In the genomic region with DNA sequence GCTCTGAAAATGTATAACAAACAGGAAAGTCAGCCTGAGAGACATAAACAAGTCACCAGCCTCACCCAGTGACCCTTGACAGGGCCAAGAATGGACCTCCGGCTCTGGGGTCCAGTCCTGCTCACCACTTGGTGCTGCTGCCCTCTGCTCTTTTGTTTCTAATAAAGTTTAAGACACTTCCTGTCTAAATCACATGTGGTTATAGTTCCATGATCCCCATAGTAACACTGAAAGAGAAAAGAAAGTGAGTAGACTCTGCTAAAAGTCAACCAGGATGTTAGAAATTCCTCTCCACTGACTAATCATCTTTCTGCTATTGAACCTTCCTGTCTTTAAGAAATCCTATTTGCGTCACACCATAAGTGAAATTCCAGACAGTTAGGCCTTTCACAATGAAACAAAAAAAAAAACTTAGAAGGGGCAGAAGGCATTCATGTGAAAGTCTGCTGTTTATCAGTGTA, we compare ENCODE assay signal across 1 cellular context.
A peak's percentile ranks its signal among the peaks of the same experiment; 100 is the strongest.
TF ChIP-seq lines count a peak whose summit lies in the region.

No MANE protein-coding gene starts in this region.

TF ChIP-seq in SK-N-SH, 30 proteins besides CTCF, POLR2A, EP300 and RAD21 (continued from another document):
- TF ChIP-seq NFIC (IDR thresholded peaks at IDR 0.05; ENCODE audit: borderline replicate concordance), result no peak; the same call in none of the 2 replicates
- TF ChIP-seq, protein P1, sequence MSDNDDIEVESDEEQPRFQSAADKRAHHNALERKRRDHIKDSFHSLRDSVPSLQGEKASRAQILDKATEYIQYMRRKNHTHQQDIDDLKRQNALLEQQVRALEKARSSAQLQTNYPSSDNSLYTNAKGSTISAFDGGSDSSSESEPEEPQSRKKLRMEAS (IDR thresholded peaks at IDR 0.05; ENCODE audit: low read depth), result peak; percentile 86
- TF ChIP-seq TCF12 (IDR thresholded peaks at IDR 0.05), result peak; percentile 97
- TF ChIP-seq, protein P2, sequence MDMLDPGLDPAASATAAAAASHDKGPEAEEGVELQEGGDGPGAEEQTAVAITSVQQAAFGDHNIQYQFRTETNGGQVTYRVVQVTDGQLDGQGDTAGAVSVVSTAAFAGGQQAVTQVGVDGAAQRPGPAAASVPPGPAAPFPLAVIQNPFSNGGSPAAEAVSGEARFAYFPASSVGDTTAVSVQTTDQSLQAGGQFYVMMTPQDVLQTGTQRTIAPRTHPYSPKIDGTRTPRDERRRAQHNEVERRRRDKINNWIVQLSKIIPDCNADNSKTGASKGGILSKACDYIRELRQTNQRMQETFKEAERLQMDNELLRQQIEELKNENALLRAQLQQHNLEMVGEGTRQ (IDR thresholded peaks at IDR 0.05; ENCODE audit: borderline replicate concordance, low read depth, low read length), result no peak
- TF ChIP-seq YY1 (IDR thresholded peaks at IDR 0.05; ENCODE audit: low read depth), result peak; percentile 37; the same call in 1 of the 2 replicates
- 0 out of 2 replicates have a peak, but pooled peaks have one; percentile 25 for TF ChIP-seq TAF1 (IDR thresholded peaks at IDR 0.05; ENCODE audit: borderline replicate concordance, low read depth, low read length)
- peak; percentile 85; the same call in 1 of the 2 replicates for TF ChIP-seq RXRA (IDR thresholded peaks at IDR 0.05; ENCODE audit: borderline replicate concordance, low read depth)
TF ChIP-seq in SK-N-SH: peak in this region for 17.
